Comparison of ENCODE assay signal across 8 cellular contexts in genomic region chr19:53394522-53394973, GRCh38. TPM values are rescaled to one million over a fixed set of nuclear protein-coding genes. Genes with fewer than 3 reads are reported as not detected.
DNase-seq lines count a peak whose midpoint lies in the region; ATAC-seq and TF ChIP-seq lines count a peak whose summit lies in the region.

No MANE protein-coding gene starts in this region.

- ATAC-seq in HG03095 (IDR thresholded peaks at IDR 0.05; ENCODE audit: unreplicated experiment) = no peak

- peak overlapping the region; percentile 91 for H3K4me3 ChIP-seq in A673 (ENCODE audit: low read depth, low read length, poor library complexity, severe bottlenecking)
- H3K4me3 ChIP-seq in GM23248 = peak overlapping the region; percentile 88
- H3K4me3 ChIP-seq in WERI-Rb-1 (ENCODE audit: low read depth, low read length) = peak overlapping the region; percentile 85
- H3K4me3 ChIP-seq in neutrophil (ENCODE audit: low read depth in 1 of 2, low read length in 1 of 2) = peak overlapping the region; percentile 86 to 92

- H2AFZ ChIP-seq in GM23248 = peak overlapping the region; percentile 93

- CTCF ChIA-PET in A673 (lab: Charles Lee) = no interaction called here

- H3K4me2 ChIP-seq in GM23248 (ENCODE audit: unreplicated experiment) = peak overlapping the region; percentile 84

- in situ Hi-C loops in GM23248 (cut with MboI) = no loop called here

- no TSS peak for BruUV-seq in A673 (replicated peaks; lab: Mats Ljungman, UMichigan)

- H3K27me3 ChIP-seq in A673 (replicated peaks; ENCODE audit: insufficient read depth, low read depth, low read length, poor library complexity) (no peaks in the 10 kb centered on the region), GM23248 (replicated peaks; ENCODE audit: insufficient read depth) (no peaks in the 10 kb centered on the region), WERI-Rb-1 (ENCODE audit: insufficient read depth, low read depth, severe bottlenecking) (no peaks in the 10 kb centered on the region), neutrophil (no peaks in the 10 kb centered on the region)

- POLR2A ChIA-PET in A673 (lab: Charles Lee; ENCODE audit: low non-redundant PET) = no interaction called here

- H4K20me1 ChIP-seq in GM23248 (ENCODE audit: insufficient read depth) = no peaks in the 10 kb centered on the region

- peaks cover 26% of the 10 kb centered on the region for H3K79me2 ChIP-seq in GM23248 (ENCODE audit: insufficient read depth)

- H3K36me3 ChIP-seq in A673 (ENCODE audit: insufficient read depth, low read length, poor library complexity, severe bottlenecking) (peaks cover 2% of the 10 kb centered on the region), GM23248 (ENCODE audit: low read depth) (0 out of 2 replicates have a peak, but pooled peaks cover 4% of the 10 kb centered on the region), WERI-Rb-1 (no peaks in the 10 kb centered on the region), neutrophil (peaks cover 13% of the 10 kb centered on the region)

- peak overlapping the region; percentile 82 for H3K9ac ChIP-seq in GM23248

- no peaks in the 10 kb centered on the region for H3K9me3 ChIP-seq in A673 (ENCODE audit: low read depth, low read length, poor library complexity, severe bottlenecking)
- no peaks in the 10 kb centered on the region for H3K9me3 ChIP-seq in GM23248 (ENCODE audit: low read depth)
- H3K9me3 ChIP-seq in WERI-Rb-1 (ENCODE audit: severe bottlenecking) = peaks cover 6% of the 10 kb centered on the region
- peaks cover 12% of the 10 kb centered on the region for H3K9me3 ChIP-seq in neutrophil

- peaks cover 13% of the 10 kb centered on the region for H3F3A ChIP-seq in GM23248 (ENCODE audit: insufficient read depth)

- H3K27ac ChIP-seq in A673 (ENCODE audit: low read depth, low read length, poor library complexity, severe bottlenecking) = no peak overlapping the region
- peak overlapping the region; percentile 80 for H3K27ac ChIP-seq in GM23248
- H3K27ac ChIP-seq in WERI-Rb-1 = peak overlapping the region; percentile 60
- no peak overlapping the region for H3K27ac ChIP-seq in neutrophil

- intact Hi-C loops in A673 (cut with micrococcal nuclease; ENCODE audit: unreplicated experiment) = no loop called here

- no peaks in the 10 kb centered on the region for H3K4me1 ChIP-seq in A673 (ENCODE audit: insufficient read depth, low read length, poor library complexity, severe bottlenecking)
- H3K4me1 ChIP-seq in GM23248 (ENCODE audit: insufficient read depth) = peaks cover 18% of the 10 kb centered on the region; the same call in 1 of the 2 replicates
- peaks cover 10 to 18% of the 10 kb centered on the region in 2 experiments for H3K4me1 ChIP-seq in neutrophil (ENCODE audit: control insufficient read depth in 1 of 2, insufficient read depth in 1 of 2, low read depth in 1 of 2, low read length in 1 of 2)

- H3K9me2 ChIP-seq in GM23248 (ENCODE audit: insufficient read depth) = no peaks in the 10 kb centered on the region

- no peak for TF ChIP-seq CTCF in A673 (conservative IDR thresholded peaks at IDR 0.05; ENCODE audit: low read depth, low read length)
- TF ChIP-seq CTCF in WERI-Rb-1 (IDR thresholded peaks at IDR 0.05; ENCODE audit: low read depth, low read length) = no peak
- no peak for TF ChIP-seq CTCF in neutrophil (IDR thresholded peaks at IDR 0.05)

- WGBS in GM23248 (ENCODE audit: low coverage in 1 of 2, low lambda C conversion rate in 2 of 2, missing lambda C conversion rate in 2 of 2), 2 experiments = 1 to 2% methylated on average over 18 of the region's 18 CpGs

- DNase-seq in A673 (ENCODE audit: low spot score) (no peak), GM23248 (peak; percentile 79), WERI-Rb-1 (peak; percentile 47), glomerular endothelial cell (ENCODE audit: extremely low read depth, low read depth, low spot score) (peak; percentile 12), T-helper 9 cell (no peak), OCI-M1 (lab: John Stamatoyannopoulos, UW) (no peak)

RNA-seq across cellular contexts. Expression of gene ZNF765, which starts 0.4 kb away (rescaled TPM):
- total RNA-seq in A673 (2021) (7.3 and 10.4 TPM in 2 replicates), glomerular endothelial cell (5.0 and 12.7 TPM in 2 replicates)
- total RNA-seq in GM23248 (2014; rRNA removed; shearing (Covaris generic)) = 6.3 and 6.4 TPM in 2 replicates
- 4.6 and 5.5 TPM in 2 replicates for polyA plus RNA-seq in GM23248 (2016; fragmentation: Nextera tagmentation; extraction: Ambion mirVana)

RNA-seq across cellular contexts. Expression of gene ZNF525, which starts 29.0 kb away (rescaled TPM):
- total RNA-seq in A673 (2021) (8.7 and 9.2 TPM in 2 replicates), glomerular endothelial cell (2.6 and 2.7 TPM in 2 replicates)
- 3.6 and 7.6 TPM in 2 replicates for total RNA-seq in GM23248 (2014; rRNA removed; shearing (Covaris generic))
- polyA plus RNA-seq in GM23248 (2016; fragmentation: Nextera tagmentation; extraction: Ambion mirVana) = 1.9 and 2.0 TPM in 2 replicates

RNA-seq across cellular contexts. Expression of gene ZNF761, which starts 37.2 kb away (rescaled TPM):
- total RNA-seq in A673 (2021) = 12.0 and 13.1 TPM in 2 replicates
- 12.2 and 19.0 TPM in 2 replicates for total RNA-seq in GM23248 (2014; rRNA removed; shearing (Covaris generic))
- polyA plus RNA-seq in GM23248 (2016; fragmentation: Nextera tagmentation; extraction: Ambion mirVana) = 5.7 and 6.5 TPM in 2 replicates
- 6.6 and 7.0 TPM in 2 replicates for total RNA-seq in glomerular endothelial cell

Comparison
In these comparisons a context has a peak if more than half of its experiments do, and no peak if none do; other contexts are left out.
1. DNase-seq: peak in GM23248 (single experiment), WERI-Rb-1 (single experiment) and glomerular endothelial cell (single experiment); none in A673 (single experiment), T-helper 9 cell (single experiment) and OCI-M1 (single experiment).
2. H3K27ac ChIP-seq: peak in GM23248 (single experiment) and WERI-Rb-1 (single experiment); none in A673 (single experiment) and neutrophil (single experiment).
3. Peak in every context shown above with its lines, with median percentiles within 50 percentile points of each other: H3K4me3 ChIP-seq.